In the genomic region with DNA sequence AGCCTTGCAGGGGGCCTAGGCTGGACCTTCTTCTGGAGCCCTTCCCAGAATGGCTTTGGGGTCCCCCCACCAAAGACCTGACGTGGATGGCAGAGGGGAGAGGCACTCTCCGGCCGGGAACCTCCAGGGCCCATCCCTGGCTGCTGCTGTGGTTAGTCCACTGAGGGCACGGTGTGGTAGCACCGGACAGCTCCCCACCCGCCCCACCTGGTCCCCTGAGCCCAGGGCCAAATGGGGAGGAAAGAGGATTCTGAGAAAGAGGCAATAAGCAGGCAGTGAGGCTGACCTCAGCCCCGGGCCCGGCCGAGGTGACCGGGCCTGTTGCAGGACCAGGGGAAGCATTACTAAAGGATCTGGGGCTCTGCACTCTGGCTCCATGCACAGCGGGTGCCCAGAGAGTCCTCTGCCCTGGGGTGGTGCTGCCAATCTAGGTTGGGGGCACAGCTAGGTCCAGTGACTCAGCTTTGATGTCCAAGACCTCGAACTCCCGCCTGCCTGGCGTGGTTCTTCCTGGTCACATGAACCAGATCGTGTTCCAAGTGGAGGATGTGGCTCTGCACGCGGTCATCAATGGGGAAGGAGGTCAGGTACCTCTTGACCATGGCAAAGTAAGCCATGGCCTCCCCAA, we compare ENCODE assay signal across 10 cellular contexts. TPM values are rescaled to one million over a fixed set of nuclear protein-coding genes. Genes with fewer than 3 reads are reported as not detected.
DNase-seq lines count a peak whose midpoint lies in the region; ATAC-seq, FAIRE-seq and TF ChIP-seq lines count a peak whose summit lies in the region.
"Had no signal": no experiment of that assay in that cellular context is flagged by ENCODE, and none has a peak within 500 bp of the region (broad histone marks: within the 10 kb centered on the region; RNA-seq: fewer than 3 reads in every experiment).

No MANE protein-coding gene starts in this region.

- ATAC-seq in thoracic aorta (ENCODE audit: insufficient number of reproducible peaks, low FRiP score, low read depth), result no peak

- DNase-seq in activated naive CD4-positive, alpha-beta T cell treated with anti-CD3 and anti-CD28 coated beads, Interleukin-2, amount 10 ng/mL, durations not matched to agents 7 days and 5 days, result no peak
- DNase-seq in activated naive CD4-positive, alpha-beta T cell (lab: John Stamatoyannopoulos, UW), result no peak
- DNase-seq in kidney (peak; percentile 65), thoracic aorta (ENCODE audit: low spot score) (no peak), DMS 273 (lab: John Stamatoyannopoulos, UW; ENCODE audit: unreplicated experiment) (no peak), cerebellar cortex (ENCODE audit: low spot score) (no peak), COR-L47 (lab: John Stamatoyannopoulos, UW) (no peak)
- DNase-seq: NK-92 treated with Interleukin-12 subunit alpha and Interleukin-12 subunit beta, amount 100 ng/mL, for 24 hours; stimulated activated CD4-positive, alpha-beta T cell treated with anti-CD3 and anti-CD28 coated beads, Interleukin-12 subunit alpha, Interleukin-12 subunit beta, amount 100 ng/mL, for 4 hours had no signal

- H3K4me3 Mint-ChIP-seq in activated naive CD4-positive, alpha-beta T cell treated with anti-CD3 and anti-CD28 coated beads, Interleukin-2, amount 10 ng/mL, durations not matched to agents 7 days and 5 days, result peak overlapping the region; percentile 47
- peak overlapping the region; percentile 52 for H3K4me3 Mint-ChIP-seq in activated naive CD8-positive, alpha-beta T cell

- H3K9ac ChIP-seq in kidney (ENCODE audit: low read length in 2 of 2), result no peak overlapping the region

- no peaks in the 10 kb centered on the region for H3K27me3 ChIP-seq in thoracic aorta (replicated peaks; ENCODE audit: insufficient read depth)

- peaks cover 30% of the 10 kb centered on the region for H3K27me3 Mint-ChIP-seq in activated naive CD4-positive, alpha-beta T cell treated with anti-CD3 and anti-CD28 coated beads, Interleukin-2, amount 10 ng/mL, durations not matched to agents 7 days and 5 days
- H3K27me3 Mint-ChIP-seq in activated naive CD8-positive, alpha-beta T cell, result no peaks in the 10 kb centered on the region

- H3K27ac Mint-ChIP-seq in activated naive CD4-positive, alpha-beta T cell treated with anti-CD3 and anti-CD28 coated beads, Interleukin-2, amount 10 ng/mL, durations not matched to agents 7 days and 5 days, result peak overlapping the region; percentile 43
- no peak overlapping the region for H3K27ac Mint-ChIP-seq in activated naive CD8-positive, alpha-beta T cell

- peaks cover 18 to 25% of the 10 kb centered on the region in 2 donors for H3K4me1 ChIP-seq in kidney (ENCODE audit: control insufficient read depth in 1 of 2, insufficient read depth in 1 of 2, low read depth in 1 of 2, low read length in 2 of 2)
- H3K4me1 ChIP-seq in thoracic aorta (ENCODE audit: control insufficient read depth in 1 of 2, low read depth in 2 of 2), result peaks cover 29 to 42% of the 10 kb centered on the region in 2 donors

- H3K27ac ChIP-seq in kidney (ENCODE audit: low read depth in 2 of 2, low read length in 2 of 2) (no peak overlapping the region), thoracic aorta (peak overlapping the region in 1 of 2 donors; percentile 79)

- H3K36me3 ChIP-seq in kidney (ENCODE audit: control insufficient read depth in 1 of 2, insufficient read depth in 2 of 2, low read length in 2 of 2), result no peaks in the 10 kb centered on the region
- no peaks in the 10 kb centered on the region for H3K36me3 ChIP-seq in thoracic aorta

- no peaks in the 10 kb centered on the region for H3K9me3 Mint-ChIP-seq in activated naive CD4-positive, alpha-beta T cell treated with anti-CD3 and anti-CD28 coated beads, Interleukin-2, amount 10 ng/mL, durations not matched to agents 7 days and 5 days
- H3K9me3 Mint-ChIP-seq in activated naive CD8-positive, alpha-beta T cell (ENCODE audit: low read depth), result no peaks in the 10 kb centered on the region

- H3K9me3 ChIP-seq in kidney (ENCODE audit: control insufficient read depth in 1 of 2, low read length in 2 of 2), result no peaks in the 10 kb centered on the region
- no peaks in the 10 kb centered on the region for H3K9me3 ChIP-seq in thoracic aorta

- CTCF ChIA-PET in activated naive CD4-positive, alpha-beta T cell treated with anti-CD3 and anti-CD28 coated beads, Interleukin-2, amount 10 ng/mL, durations not matched to agents 7 days and 5 days (lab: Charles Lee), result interaction anchor here (5.1 kb wide), 1 partner anchor 71 kb away, joined by 49 read pairs; no protein-coding TSS in a partner anchor

- TF ChIP-seq CTCF in kidney (IDR thresholded peaks at IDR 0.05; ENCODE audit: borderline replicate concordance, extremely low read depth, insufficient read depth), result no peak
- TF ChIP-seq CTCF in thoracic aorta (IDR thresholded peaks at IDR 0.05), result no peak

- peaks cover 17% of the 10 kb centered on the region for H3K36me3 Mint-ChIP-seq in activated naive CD4-positive, alpha-beta T cell treated with anti-CD3 and anti-CD28 coated beads, Interleukin-2, amount 10 ng/mL, durations not matched to agents 7 days and 5 days
- no peaks in the 10 kb centered on the region for H3K36me3 Mint-ChIP-seq in activated naive CD8-positive, alpha-beta T cell

- intact Hi-C loops in kidney (cut with DNase I), result no loop called here

- H3K4me3 ChIP-seq in kidney (ENCODE audit: low read length in 2 of 2), result peak overlapping the region in 1 of 2 donors; percentile 74
- peak overlapping the region; percentile 83 for H3K4me3 ChIP-seq in thoracic aorta

- FAIRE-seq in kidney (lab: Jason Lieb, UNC), result no peak

- peaks cover 71% of the 10 kb centered on the region for H3K4me1 Mint-ChIP-seq in activated naive CD4-positive, alpha-beta T cell treated with anti-CD3 and anti-CD28 coated beads, Interleukin-2, amount 10 ng/mL, durations not matched to agents 7 days and 5 days
- peaks cover 41% of the 10 kb centered on the region for H3K4me1 Mint-ChIP-seq in activated naive CD8-positive, alpha-beta T cell (ENCODE audit: low read depth)

RNA-seq across cellular contexts. Expression of a gene that starts 2.2 kb away (rescaled TPM):
- total RNA-seq in kidney (99.8 TPM), thoracic aorta (100 to 1,000 TPM in 1 of 2 donors, 10 to 100 TPM in 1; 97.2 to 114 TPM)
- polyA plus RNA-seq in kidney (ENCODE audit: insufficient read depth, low read depth, low replicate concordance), result 56.2 TPM

RNA-seq across cellular contexts. Expression of a gene that starts 3.1 kb away (rescaled TPM):
- total RNA-seq in kidney (3.4 TPM), thoracic aorta (under 1 TPM in 1 of 2 donors, not detected in 1; 0.27 TPM)
- 3.8 TPM for polyA plus RNA-seq in kidney (ENCODE audit: insufficient read depth, low read depth, low replicate concordance)

RNA-seq across cellular contexts. Expression of a gene that starts 11.8 kb away (rescaled TPM):
- total RNA-seq in kidney (40.3 TPM), thoracic aorta (10 to 100 TPM; 28.4 to 41.8 TPM)
- polyA plus RNA-seq in kidney (ENCODE audit: insufficient read depth, low read depth, low replicate concordance), result 24.1 TPM

RNA-seq across cellular contexts. Expression of a gene that starts 16.8 kb away (rescaled TPM):
- total RNA-seq in kidney (26.3 TPM), thoracic aorta (10 to 100 TPM in 1 of 2 donors, 1 to 10 TPM in 1; 7.8 to 20.4 TPM)
- polyA plus RNA-seq in kidney (ENCODE audit: insufficient read depth, low read depth, low replicate concordance), result 31.8 TPM

RNA-seq across cellular contexts. Expression of a gene that starts 36.0 kb away (rescaled TPM):
- 19.5 TPM for total RNA-seq in kidney
- polyA plus RNA-seq in kidney (ENCODE audit: insufficient read depth, low read depth, low replicate concordance), result 16.0 TPM
- 10 to 100 TPM; 12.3 to 18.0 TPM for total RNA-seq in thoracic aorta
